ENCODE assay signal across 28 cellular contexts in genomic region chr6:145890422-145890821, GRCh38.
"Had no signal": no experiment of that assay in that cellular context is flagged by ENCODE, and none has a peak within 500 bp of the region (broad histone marks: within the 10 kb centered on the region; RNA-seq: fewer than 3 reads in every experiment).

No MANE protein-coding gene starts in this region.

- H3K27ac Mint-ChIP-seq: naive B cell; natural killer cell; nephron progenitor cell; neural progenitor cell; progenitor cell of endocrine pancreas; stimulated activated memory B cell treated with anti-CD40 and anti-IgM and Interleukin-4, amounts not matched to agents 10 μg/mL and 1 μg/mL and 100 μg/mL, for 72 hours; stimulated activated naive CD8-positive, alpha-beta T cell treated with anti-CD3 and anti-CD28 coated beads, Interleukin-15, amount 100 ng/mL, for 72 hours; type B pancreatic cell had no signal

- H3K27me3 ChIP-seq: heart left ventricle, neural progenitor cell, neutrophil, ovary, right atrium auricular region, right lobe of liver, tibial nerve, uterus had no signal

- H3K27me3 Mint-ChIP-seq: naive B cell; progenitor cell of endocrine pancreas; stimulated activated memory B cell treated with anti-CD40 and anti-IgM and Interleukin-4, amounts not matched to agents 10 μg/mL and 1 μg/mL and 100 μg/mL, for 72 hours; stimulated activated naive CD8-positive, alpha-beta T cell treated with anti-CD3 and anti-CD28 coated beads, Interleukin-15, amount 100 ng/mL, for 72 hours; type B pancreatic cell had no signal

- H3K4me1 ChIP-seq: neural progenitor cell, right atrium auricular region, tibial nerve, uterus had no signal

- H3K4me3 ChIP-seq: heart left ventricle, left ventricle myocardium inferior, lung, neural progenitor cell, ovary, right atrium auricular region, right lobe of liver, smooth muscle cell, tibial nerve, uterus had no signal

- H3K9ac ChIP-seq: neural progenitor cell had no signal

- FAIRE-seq: islet of Langerhans, kidney had no signal

- DNase-seq: heart left ventricle; kidney; left colon; left ventricle myocardium inferior; naive B cell; natural killer cell; nephron progenitor cell; occipital lobe; ovary; right lobe of liver; stimulated activated CD4-positive, alpha-beta T cell treated with anti-CD3 and anti-CD28 coated beads, Interleukin-1b, Interleukin-23, amount 100 ng/mL, for 48 hours; stimulated activated CD4-positive, alpha-beta T cell treated with anti-CD3 and anti-CD28 coated beads, Interleukin-2, amount 100 ng/mL, for 48 hours; stimulated activated CD4-positive, alpha-beta T cell treated with anti-CD3 and anti-CD28 coated beads, Interleukin-4, amount 100 ng/mL, for 4 hours; stimulated activated CD8-positive, alpha-beta memory T cell treated with anti-CD3 and anti-CD28 coated beads, Interleukin-4, amount 100 ng/mL, for 48 hours; stimulated activated naive CD4-positive, alpha-beta T cell treated with Interleukin-2 at 50 U/mL for 16 hours; stimulated activated naive CD8-positive, alpha-beta T cell treated with anti-CD3 and anti-CD28 coated beads, Interleukin-15, amount 100 ng/mL, for 72 hours; substantia nigra; uterus had no signal

- H3K36me3 ChIP-seq: ovary, uterus had no signal

- H3K4me1 Mint-ChIP-seq: naive B cell; natural killer cell; nephron progenitor cell; neural progenitor cell; stimulated activated memory B cell treated with anti-CD40 and anti-IgM and Interleukin-4, amounts not matched to agents 10 μg/mL and 1 μg/mL and 100 μg/mL, for 72 hours; stimulated activated naive CD8-positive, alpha-beta T cell treated with anti-CD3 and anti-CD28 coated beads, Interleukin-15, amount 100 ng/mL, for 72 hours had no signal

- H3K9me3 Mint-ChIP-seq: naive B cell; natural killer cell; nephron progenitor cell; neural progenitor cell; stimulated activated memory B cell treated with anti-CD40 and anti-IgM and Interleukin-4, amounts not matched to agents 10 μg/mL and 1 μg/mL and 100 μg/mL, for 72 hours; stimulated activated naive CD8-positive, alpha-beta T cell treated with anti-CD3 and anti-CD28 coated beads, Interleukin-15, amount 100 ng/mL, for 72 hours; type B pancreatic cell had no signal

- H3K27ac ChIP-seq: heart left ventricle, left ventricle myocardium inferior, neural progenitor cell, neutrophil, ovary, right atrium auricular region, tibial nerve, uterus had no signal

- H3K4me3 Mint-ChIP-seq: naive B cell; natural killer cell; nephron progenitor cell; neural progenitor cell; stimulated activated memory B cell treated with anti-CD40 and anti-IgM and Interleukin-4, amounts not matched to agents 10 μg/mL and 1 μg/mL and 100 μg/mL, for 72 hours; stimulated activated naive CD8-positive, alpha-beta T cell treated with anti-CD3 and anti-CD28 coated beads, Interleukin-15, amount 100 ng/mL, for 72 hours; type B pancreatic cell had no signal

- H3K9me3 ChIP-seq: heart left ventricle, left ventricle myocardium inferior, neutrophil, ovary, right atrium auricular region, right lobe of liver, tibial nerve, uterus had no signal

- H2AFZ ChIP-seq: neural progenitor cell had no signal

- ATAC-seq: left colon; natural killer cell; stimulated activated memory B cell treated with anti-CD40 and anti-IgM and Interleukin-4, amounts not matched to agents 10 μg/mL and 1 μg/mL and 100 μg/mL, for 72 hours; stimulated activated naive CD8-positive, alpha-beta T cell treated with anti-CD3 and anti-CD28 coated beads, Interleukin-15, amount 100 ng/mL, for 72 hours had no signal

- H3K4me2 ChIP-seq: neural progenitor cell, smooth muscle cell had no signal
